Comparison of ENCODE assay signal across 10 cellular contexts in the genomic region with DNA sequence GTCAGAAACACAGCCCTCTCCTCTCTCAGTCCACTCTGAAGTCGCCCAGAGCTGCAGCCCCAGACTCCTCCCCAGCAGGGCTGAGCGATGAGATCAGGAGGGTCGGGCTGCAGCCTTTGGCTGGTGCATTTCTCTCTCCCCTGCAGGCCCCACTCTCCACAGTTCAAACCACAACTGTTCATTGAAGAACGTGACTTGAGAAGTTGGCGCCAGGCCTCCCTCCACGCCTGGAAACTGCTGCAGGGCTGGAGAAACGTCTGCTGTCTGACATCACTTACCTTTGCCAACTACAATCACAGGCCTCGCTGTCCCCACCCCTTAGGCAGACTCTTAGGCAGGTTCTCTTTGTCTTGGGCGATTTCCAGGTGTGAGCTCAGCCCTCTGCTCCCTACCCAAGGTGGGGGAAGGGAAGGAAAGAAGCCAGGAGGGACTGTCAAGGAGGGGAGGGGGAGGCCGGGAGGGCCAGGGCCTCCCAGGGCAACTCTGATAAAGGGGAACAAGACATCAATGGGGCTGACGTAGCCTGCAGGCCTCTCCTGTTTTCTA. TPM values are rescaled to one million over a fixed set of nuclear protein-coding genes. Genes with fewer than 3 reads are reported as not detected.
A peak's percentile ranks its signal among the peaks of the same experiment; 100 is the strongest.
DNase-seq lines count a peak whose midpoint lies in the region; ATAC-seq and TF ChIP-seq lines count a peak whose summit lies in the region.
"Had no signal": no experiment of that assay in that cellular context is flagged by ENCODE, and none has a peak within 500 bp of the region (broad histone marks: within the 10 kb centered on the region; RNA-seq: fewer than 3 reads in every experiment).

No MANE protein-coding gene starts in this region.

- no peaks in the 10 kb centered on the region for H3K79me2 ChIP-seq in mesendoderm (ENCODE audit: control insufficient read depth, insufficient read depth, low read length)

- DNase-seq in AG04450 (ENCODE audit: low read depth, low spot score) (peak; percentile 68), KBM-7 (peak; percentile 28), MCF 10A (ENCODE audit: unreplicated experiment) (peak; percentile 91), mesendoderm (peak; percentile 98), A172 (ENCODE audit: low spot score) (no peak)
- no peak for DNase-seq in NK-92 treated with Interleukin-12 subunit alpha and Interleukin-12 subunit beta, amount 100 ng/mL, for 24 hours (lab: John Stamatoyannopoulos, UW)
- DNase-seq: activated CD4-positive, alpha-beta T cell treated with anti-CD3 and anti-CD28 coated beads for 48 hours; stimulated activated naive B cell treated with anti-CD40 and anti-IgM and Interleukin-4, amounts not matched to agents 10 μg/mL and 1 μg/mL and 100 μg/mL, for 72 hours had no signal

- H3K27me3 ChIP-seq in AG04450 (ENCODE audit: control insufficient read depth, insufficient read depth, low read length): no peaks in the 10 kb centered on the region
- no peaks in the 10 kb centered on the region for H3K27me3 ChIP-seq in mesendoderm (ENCODE audit: insufficient read depth, low read length, poor library complexity)

- H4K8ac ChIP-seq in mesendoderm (ENCODE audit: low read depth, low read length): no peak overlapping the region

- peak overlapping the region; percentile 43 for H3K4me3 Mint-ChIP-seq in MCF 10A (ENCODE audit: unreplicated experiment)
- H3K4me3 Mint-ChIP-seq: stimulated activated naive B cell treated with anti-CD40 and anti-IgM and Interleukin-4, amounts not matched to agents 10 μg/mL and 1 μg/mL and 100 μg/mL, for 72 hours had no signal

- no peak overlapping the region for H2AK5ac ChIP-seq in mesendoderm (ENCODE audit: low read length)

- no TSS peak for BruUV-seq in MCF 10A (replicated peaks; lab: Mats Ljungman, UMichigan)

- H3K23ac ChIP-seq in mesendoderm (ENCODE audit: low read length): no peak overlapping the region

- H3K79me1 ChIP-seq in mesendoderm (ENCODE audit: low read length): no peaks in the 10 kb centered on the region

- no peak for ATAC-seq in HG02798 (IDR thresholded peaks at IDR 0.05; ENCODE audit: poor library complexity, unreplicated experiment)
- ATAC-seq in GM19351 (IDR thresholded peaks at IDR 0.05; ENCODE audit: unreplicated experiment): no peak
- ATAC-seq: stimulated activated naive B cell treated with anti-CD40 and anti-IgM and Interleukin-4, amounts not matched to agents 10 μg/mL and 1 μg/mL and 100 μg/mL, for 72 hours had no signal

- peak overlapping the region; percentile 78 for H2BK5ac ChIP-seq in mesendoderm (ENCODE audit: low read length)

- TF ChIP-seq CTCF in AG04450 (IDR thresholded peaks at IDR 0.05; ENCODE audit: low read depth, low read length) (no peak), MCF 10A (IDR thresholded peaks at IDR 0.05; ENCODE audit: unreplicated experiment) (no peak)

- peaks cover 9% of the 10 kb centered on the region for H3K9me3 ChIP-seq in AG04450 (ENCODE audit: control insufficient read depth, insufficient read depth, low read length)

- H3K36me3 ChIP-seq in mesendoderm (ENCODE audit: control insufficient read depth, insufficient read depth, low read length): no peaks in the 10 kb centered on the region

- H3K4me1 Mint-ChIP-seq in MCF 10A (ENCODE audit: insufficient read depth, unreplicated experiment): peaks cover 23% of the 10 kb centered on the region

- H3K9me3 Mint-ChIP-seq in MCF 10A (ENCODE audit: unreplicated experiment): peaks cover 7% of the 10 kb centered on the region

- H2BK120ac ChIP-seq in mesendoderm (ENCODE audit: low read depth, low read length): peak overlapping the region; percentile 82

- H3K27me3 Mint-ChIP-seq in MCF 10A (ENCODE audit: insufficient read depth, unreplicated experiment): no peaks in the 10 kb centered on the region

- no peak overlapping the region for H3K4me3 ChIP-seq in AG04450 (ENCODE audit: low read depth, low read length)
- H3K4me3 ChIP-seq in mesendoderm (ENCODE audit: low read length): no peak overlapping the region

- POLR2A ChIA-PET in AG04450 (lab: Yijun Ruan, JAX): interaction anchor here (0.9 to 1.1 kb wide), 2 partner anchors 20 to 82 kb away, joined by 3 read pairs; no protein-coding TSS in a partner anchor
- POLR2A ChIA-PET in MCF 10A (lab: Yijun Ruan, JAX): interaction anchor here (0.6 to 5.2 kb wide), 19 partner anchors 10 to 651 kb away, joined by 3 to 45 read pairs (median 5); partner anchors contain the start of gene CALML3

- H3K9ac ChIP-seq in mesendoderm (ENCODE audit: low read length): peak overlapping the region; percentile 71

- H3K36me3 Mint-ChIP-seq in MCF 10A (ENCODE audit: insufficient read depth, unreplicated experiment): peaks cover 18% of the 10 kb centered on the region

- peaks cover 14% of the 10 kb centered on the region for H3K4me1 ChIP-seq in mesendoderm (ENCODE audit: control insufficient read depth, low read depth, low read length)

- peak overlapping the region; percentile 84 for H3K56ac ChIP-seq in mesendoderm (ENCODE audit: low read length)

- intact Hi-C loops in MCF 10A (cut with micrococcal nuclease): loop anchor here (5.0 kb wide), 1 partner anchor 71 kb away; no protein-coding TSS in a partner anchor

- peak overlapping the region; percentile 78 for H3K27ac Mint-ChIP-seq in MCF 10A (ENCODE audit: low read depth, unreplicated experiment)
- H3K27ac Mint-ChIP-seq: stimulated activated naive B cell treated with anti-CD40 and anti-IgM and Interleukin-4, amounts not matched to agents 10 μg/mL and 1 μg/mL and 100 μg/mL, for 72 hours had no signal

- H4K5ac ChIP-seq in mesendoderm (ENCODE audit: low read length): no peak overlapping the region

- CTCF ChIA-PET in AG04450 (lab: Charles Lee): interaction anchor here (0.6 to 1.2 kb wide), 2 partner anchors 24 to 68 kb away, joined by 5 to 6 read pairs; no protein-coding TSS in a partner anchor
- CTCF ChIA-PET in MCF 10A (lab: Yijun Ruan, JAX): interaction anchor here (0.6 to 2.3 kb wide), 4 partner anchors 24 to 157 kb away, joined by 3 to 11 read pairs (median 4); no protein-coding TSS in a partner anchor

- peak overlapping the region; percentile 97 for H3K18ac ChIP-seq in mesendoderm (ENCODE audit: low read length)

- peak overlapping the region; percentile 95 for H3K4ac ChIP-seq in mesendoderm (ENCODE audit: low read depth, low read length)

- H3K27ac ChIP-seq in AG04450 (ENCODE audit: low read depth, low read length) (peak overlapping the region; percentile 39), mesendoderm (ENCODE audit: low read depth, low read length) (peak overlapping the region; percentile 91)

- WGBS in mesendoderm (ENCODE audit: extremely low coverage, insufficient coverage, low lambda C conversion rate): no CpG with 5 or more reads among the region's 11 CpGs

- H3K4me2 ChIP-seq in mesendoderm (ENCODE audit: low read length): no peak overlapping the region

- peak overlapping the region; percentile 59 for H2BK15ac ChIP-seq in mesendoderm (replicated peaks; ENCODE audit: low read depth)

- in situ Hi-C loops in KBM-7 (cut with MboI; ENCODE audit: low pct_unique_long_range_greater_than_20kb, low sequenced_read_pairs): no loop called here

RNA-seq across cellular contexts. Expression of gene CALML5, which starts 32.8 kb away (rescaled TPM):
- not detected in 2 replicates for polyA plus RNA-seq in AG04450 (2011; rRNA removed)
- not detected in 2 replicates for polyA minus RNA-seq in AG04450 (2011; rRNA and poly(A)+ RNA removed)
- not detected in 2 replicates for total RNA-seq in MCF 10A (2022)
- not detected for polyA plus RNA-seq in mesendoderm (2013, experiment 1 of 2)
- not detected for polyA plus RNA-seq in mesendoderm (2013, experiment 2 of 2)
- total RNA-seq in A172 (2014; rRNA removed; shearing (Covaris generic)): not detected in 2 replicates

RNA-seq across cellular contexts. Expression of gene NET1, which starts 54.2 kb away (rescaled TPM):
- polyA plus RNA-seq in AG04450 (2011; rRNA removed): 39.1 and 46.8 TPM in 2 replicates
- 95.1 and 112 TPM in 2 replicates for polyA minus RNA-seq in AG04450 (2011; rRNA and poly(A)+ RNA removed)
- 32.3 and 40.3 TPM in 2 replicates for total RNA-seq in MCF 10A (2022)
- 49.9 TPM for polyA plus RNA-seq in mesendoderm (2013, experiment 1 of 2)
- 51.9 TPM for polyA plus RNA-seq in mesendoderm (2013, experiment 2 of 2)
- 40.8 and 52.1 TPM in 2 replicates for total RNA-seq in A172 (2014; rRNA removed; shearing (Covaris generic))

RNA-seq across cellular contexts. Expression of gene CALML3, which starts 58.2 kb away (rescaled TPM):
- not detected in 2 replicates for polyA plus RNA-seq in AG04450 (2011; rRNA removed)
- polyA minus RNA-seq in AG04450 (2011; rRNA and poly(A)+ RNA removed): not detected in 2 replicates
- 0.25 and 0.75 TPM in 2 replicates for total RNA-seq in MCF 10A (2022)
- not detected for polyA plus RNA-seq in mesendoderm (2013, experiment 1 of 2)
- polyA plus RNA-seq in mesendoderm (2013, experiment 2 of 2): not detected
- total RNA-seq in A172 (2014; rRNA removed; shearing (Covaris generic)): not detected in 2 replicates

Comparison
In these comparisons a context has a peak if more than half of its experiments do, and no peak if none do; other contexts are left out.
1. DNase-seq: peak in AG04450 (single experiment), KBM-7 (single experiment), MCF 10A (single experiment) and mesendoderm (single experiment); none in A172 (single experiment) and NK-92 treated with Interleukin-12 subunit alpha and Interleukin-12 subunit beta, amount 100 ng/mL, for 24 hours (single experiment).